ENCODE assay signal across 26 cellular contexts in the genomic region with DNA sequence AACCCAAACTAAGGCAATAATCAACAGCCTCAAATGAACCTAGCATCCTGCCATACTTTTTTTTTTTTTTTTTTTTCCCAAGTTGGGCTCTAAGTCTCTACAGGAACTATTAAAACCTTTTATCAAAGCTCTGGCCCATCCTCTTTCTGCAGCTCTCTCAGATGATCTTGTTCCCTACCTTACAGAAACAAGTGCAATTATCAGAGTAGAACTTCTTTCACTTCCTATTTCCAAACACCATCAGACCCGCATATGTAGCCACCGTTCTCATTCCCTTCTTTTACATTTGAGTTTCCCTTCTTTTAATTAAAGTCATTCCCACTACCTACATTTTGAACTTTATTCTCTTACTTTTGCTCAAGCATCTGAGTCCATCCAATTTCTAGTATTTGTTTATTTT.
"Had no signal": no experiment of that assay in that cellular context is flagged by ENCODE, and none has a peak within 500 bp of the region (broad histone marks: within the 10 kb centered on the region; RNA-seq: fewer than 3 reads in every experiment).

No MANE protein-coding gene starts in this region.

- H2AFZ ChIP-seq: hepatocyte, neural progenitor cell had no signal

- H3K36me3 Mint-ChIP-seq: activated naive CD8-positive, alpha-beta T cell treated with anti-CD3 and anti-CD28 coated beads for 36 hours; naive thymus-derived CD8-positive, alpha-beta T cell; neural progenitor cell; stimulated activated effector memory CD8-positive, alpha-beta T cell treated with anti-CD3 and anti-CD28 coated beads, Interleukin-12 subunit alpha, Interleukin-12 subunit beta, amount 100 ng/mL, for 72 hours had no signal

- H3K4me3 ChIP-seq: breast epithelium, dorsolateral prefrontal cortex, hepatocyte, left lung, neural progenitor cell, right lobe of liver, skin epidermis, stomach, suprapubic skin, tibial nerve had no signal

- H3K27me3 ChIP-seq: breast epithelium, hepatocyte, left lung, neural progenitor cell, right lobe of liver, stomach, suprapubic skin, tibial nerve had no signal

- H3K27me3 Mint-ChIP-seq: activated naive CD8-positive, alpha-beta T cell treated with anti-CD3 and anti-CD28 coated beads for 36 hours; central memory CD8-positive, alpha-beta T cell; effector memory CD8-positive, alpha-beta T cell; naive thymus-derived CD8-positive, alpha-beta T cell had no signal

- H3K9me3 ChIP-seq: breast epithelium, left lung, right lobe of liver, stomach, suprapubic skin, tibial nerve had no signal

- H3K4me1 Mint-ChIP-seq: activated naive CD8-positive, alpha-beta T cell treated with anti-CD3 and anti-CD28 coated beads for 36 hours; central memory CD8-positive, alpha-beta T cell; naive thymus-derived CD8-positive, alpha-beta T cell; stimulated activated effector memory CD8-positive, alpha-beta T cell treated with anti-CD3 and anti-CD28 coated beads, Interleukin-12 subunit alpha, Interleukin-12 subunit beta, amount 100 ng/mL, for 72 hours; WTC11 had no signal

- ATAC-seq: effector memory CD8-positive, alpha-beta T cell; esophagus mucosa; left lung; naive thymus-derived CD8-positive, alpha-beta T cell; right lobe of liver; stimulated activated effector memory CD8-positive, alpha-beta T cell treated with anti-CD3 and anti-CD28 coated beads, Interleukin-12 subunit alpha, Interleukin-12 subunit beta, amount 100 ng/mL, for 72 hours; WTC11 had no signal

- H3K27ac ChIP-seq: breast epithelium, dorsolateral prefrontal cortex, hepatocyte, left lung, neural progenitor cell, right lobe of liver, skin epidermis, stomach, suprapubic skin, tibial nerve had no signal

- H3K27ac Mint-ChIP-seq: activated naive CD8-positive, alpha-beta T cell treated with anti-CD3 and anti-CD28 coated beads for 36 hours; effector memory CD8-positive, alpha-beta T cell; mesothelial cell of epicardium; naive thymus-derived CD8-positive, alpha-beta T cell; neural progenitor cell; stimulated activated effector memory CD8-positive, alpha-beta T cell treated with anti-CD3 and anti-CD28 coated beads, Interleukin-12 subunit alpha, Interleukin-12 subunit beta, amount 100 ng/mL, for 72 hours; WTC11 had no signal

- H3K4me2 ChIP-seq: hepatocyte, neural progenitor cell had no signal

- H3K36me3 ChIP-seq: breast epithelium, left lung, neural progenitor cell, right lobe of liver, stomach, suprapubic skin, tibial nerve had no signal

- H3K9me3 Mint-ChIP-seq: activated naive CD8-positive, alpha-beta T cell treated with anti-CD3 and anti-CD28 coated beads for 36 hours; neural progenitor cell had no signal

- H3K4me1 ChIP-seq: breast epithelium, left lung, neural progenitor cell, right lobe of liver, stomach, suprapubic skin, tibial nerve had no signal

- DNase-seq: activated CD8-positive, alpha-beta memory T cell treated with anti-CD3 and anti-CD28 coated beads for 24 hours; activated CD8-positive, alpha-beta memory T cell treated with anti-CD3 and anti-CD28 coated beads, Interleukin-2, amount 50 U/mL, for 48 hours; activated naive CD4-positive, alpha-beta T cell treated with Interleukin-2 at 50 U/mL for 16 hours; activated naive CD8-positive, alpha-beta T cell treated with anti-CD3 and anti-CD28 coated beads for 36 hours; activated T-cell treated with anti-CD3 and anti-CD28 coated beads, Interleukin-2, amount 50 U/mL, for 48 hours; dorsolateral prefrontal cortex; effector memory CD8-positive, alpha-beta T cell; glutamatergic neuron; kidney glomerular epithelial cell; left lung; naive thymus-derived CD8-positive, alpha-beta T cell; posterior cingulate gyrus; right lobe of liver; stimulated activated CD4-positive, alpha-beta T cell treated with anti-CD3 and anti-CD28 coated beads, Interleukin-2, amount 100 ng/mL, for 24 hours; stomach had no signal

- H3K79me2 ChIP-seq: hepatocyte had no signal

- H3K9ac ChIP-seq: neural progenitor cell had no signal

- H3K4me3 Mint-ChIP-seq: activated naive CD8-positive, alpha-beta T cell treated with anti-CD3 and anti-CD28 coated beads for 36 hours; central memory CD8-positive, alpha-beta T cell; effector memory CD8-positive, alpha-beta T cell; mesothelial cell of epicardium; naive thymus-derived CD8-positive, alpha-beta T cell; neural progenitor cell; stimulated activated effector memory CD8-positive, alpha-beta T cell treated with anti-CD3 and anti-CD28 coated beads, Interleukin-12 subunit alpha, Interleukin-12 subunit beta, amount 100 ng/mL, for 72 hours; WTC11 had no signal
